In the genomic region with DNA sequence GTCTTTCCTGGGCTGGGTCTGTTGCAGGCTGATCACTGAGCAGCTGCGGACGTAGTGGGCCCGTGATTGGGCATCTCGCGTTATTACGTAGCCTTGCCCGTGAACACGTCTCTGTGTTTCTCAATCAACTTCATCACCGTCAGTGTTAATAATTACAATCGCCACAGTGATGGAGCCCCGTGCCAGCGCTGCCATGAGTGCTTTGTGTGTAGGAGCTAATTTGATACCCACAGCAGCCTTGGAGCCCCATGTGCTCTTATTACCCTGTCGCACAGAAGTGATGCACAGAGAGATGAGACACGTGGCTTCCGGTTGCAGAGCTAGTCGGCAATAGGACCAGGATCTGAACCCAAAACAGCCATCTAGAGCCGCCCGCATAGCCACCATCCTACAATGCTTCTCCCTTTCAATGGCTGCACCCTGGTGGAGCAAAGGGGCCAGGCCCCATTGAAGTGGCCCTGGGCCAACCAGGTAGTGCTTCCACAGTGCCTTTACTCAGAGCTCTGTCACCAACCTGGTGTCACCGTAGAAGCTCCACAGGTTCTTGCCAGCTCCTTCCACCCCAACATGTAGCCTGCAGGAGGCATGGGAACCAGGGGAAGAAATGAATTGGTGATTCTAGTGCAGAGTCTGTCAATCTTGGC, we compare ENCODE assay signal across 2 cellular contexts.
TF ChIP-seq lines count a peak whose summit lies in the region.

No MANE protein-coding gene starts in this region.

TF ChIP-seq in IMR-90, 13 proteins besides CTCF, POLR2A, EP300 and RAD21:
- TF ChIP-seq MXI1 (IDR thresholded peaks at IDR 0.05; ENCODE audit: borderline replicate concordance, low read depth, low read length) (no peak), NFE2L2 (IDR thresholded peaks at IDR 0.05; ENCODE audit: low read depth, low read length) (no peak), RCOR1 (IDR thresholded peaks at IDR 0.05; ENCODE audit: insufficient replicate concordance, low read length) (no peak)
- TF ChIP-seq, protein P1, sequence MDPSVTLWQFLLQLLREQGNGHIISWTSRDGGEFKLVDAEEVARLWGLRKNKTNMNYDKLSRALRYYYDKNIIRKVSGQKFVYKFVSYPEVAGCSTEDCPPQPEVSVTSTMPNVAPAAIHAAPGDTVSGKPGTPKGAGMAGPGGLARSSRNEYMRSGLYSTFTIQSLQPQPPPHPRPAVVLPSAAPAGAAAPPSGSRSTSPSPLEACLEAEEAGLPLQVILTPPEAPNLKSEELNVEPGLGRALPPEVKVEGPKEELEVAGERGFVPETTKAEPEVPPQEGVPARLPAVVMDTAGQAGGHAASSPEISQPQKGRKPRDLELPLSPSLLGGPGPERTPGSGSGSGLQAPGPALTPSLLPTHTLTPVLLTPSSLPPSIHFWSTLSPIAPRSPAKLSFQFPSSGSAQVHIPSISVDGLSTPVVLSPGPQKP (IDR thresholded peaks at IDR 0.05; ENCODE audit: borderline replicate concordance, low read depth, low read length), result no peak

TF ChIP-seq in H1, 55 proteins besides CTCF, POLR2A, EP300 and RAD21:
- TF ChIP-seq, protein P2, sequence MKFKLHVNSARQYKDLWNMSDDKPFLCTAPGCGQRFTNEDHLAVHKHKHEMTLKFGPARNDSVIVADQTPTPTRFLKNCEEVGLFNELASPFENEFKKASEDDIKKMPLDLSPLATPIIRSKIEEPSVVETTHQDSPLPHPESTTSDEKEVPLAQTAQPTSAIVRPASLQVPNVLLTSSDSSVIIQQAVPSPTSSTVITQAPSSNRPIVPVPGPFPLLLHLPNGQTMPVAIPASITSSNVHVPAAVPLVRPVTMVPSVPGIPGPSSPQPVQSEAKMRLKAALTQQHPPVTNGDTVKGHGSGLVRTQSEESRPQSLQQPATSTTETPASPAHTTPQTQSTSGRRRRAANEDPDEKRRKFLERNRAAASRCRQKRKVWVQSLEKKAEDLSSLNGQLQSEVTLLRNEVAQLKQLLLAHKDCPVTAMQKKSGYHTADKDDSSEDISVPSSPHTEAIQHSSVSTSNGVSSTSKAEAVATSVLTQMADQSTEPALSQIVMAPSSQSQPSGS (IDR thresholded peaks at IDR 0.05; ENCODE audit: low read length), result no peak
- TF ChIP-seq ZNF274 (IDR thresholded peaks at IDR 0.05; ENCODE audit: borderline replicate concordance, extremely low read depth, low read length) (no peak), SRF (IDR thresholded peaks at IDR 0.05; ENCODE audit: low read depth, low read length) (no peak), CBX8 (IDR thresholded peaks at IDR 0.05; ENCODE audit: borderline replicate concordance, low read depth, low read length) (no peak)
